19 cellular contexts compared by ENCODE assay signal in the genomic region with DNA sequence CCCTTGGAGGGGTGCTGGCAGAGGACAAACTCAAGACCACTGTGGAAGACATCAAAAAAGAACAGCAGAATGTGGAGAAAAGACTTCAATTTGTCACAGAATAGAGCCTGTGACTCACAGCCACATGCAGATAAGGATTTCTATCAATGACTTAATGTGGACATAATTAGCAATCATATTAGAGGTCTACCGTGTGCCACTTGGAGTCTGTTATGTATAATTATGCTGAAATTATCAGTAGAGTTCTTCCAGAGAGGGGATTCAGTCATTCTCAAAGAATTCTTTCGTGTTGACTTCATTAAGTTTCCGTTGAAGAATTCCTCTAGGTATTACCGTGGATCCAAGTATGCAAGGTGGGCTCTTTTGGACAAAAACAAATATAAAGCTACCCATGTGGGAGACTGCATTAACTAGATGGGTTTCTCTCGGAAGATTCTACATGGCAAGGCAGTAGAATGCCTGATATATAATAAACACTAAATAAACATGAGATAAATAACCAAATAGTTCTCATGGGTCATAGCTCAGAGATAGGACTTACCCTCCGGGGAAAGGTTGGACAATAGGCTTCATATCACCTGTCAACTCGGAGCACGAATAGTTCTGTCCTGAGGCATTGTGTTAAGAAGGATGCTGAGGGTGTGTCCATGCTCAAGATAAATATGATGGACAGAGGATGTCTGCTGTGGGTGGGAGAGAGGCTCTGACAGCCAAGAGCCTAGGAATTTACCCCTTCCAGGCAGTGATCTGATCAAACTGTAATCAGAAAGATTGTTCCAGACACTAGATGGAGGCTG.
A peak's percentile ranks its signal among the peaks of the same experiment; 100 is the strongest.
DNase-seq lines count a peak whose midpoint lies in the region; ATAC-seq, FAIRE-seq and TF ChIP-seq lines count a peak whose summit lies in the region.
"Had no signal": no experiment of that assay in that cellular context is flagged by ENCODE, and none has a peak within 500 bp of the region (broad histone marks: within the 10 kb centered on the region; RNA-seq: fewer than 3 reads in every experiment).

No MANE protein-coding gene starts in this region.

- no peak for TF ChIP-seq CTCF in PC-9 (conservative IDR thresholded peaks at IDR 0.05)
- no peak for TF ChIP-seq CTCF in bronchial epithelial cell (IDR thresholded peaks at IDR 0.05; ENCODE audit: insufficient read depth, low read length, severe bottlenecking)
- no peak for TF ChIP-seq CTCF in osteoblast (IDR thresholded peaks at IDR 0.05; ENCODE audit: extremely low read depth, low read depth, low read length)
- no peak for TF ChIP-seq CTCF in transverse colon (IDR thresholded peaks at IDR 0.05)
- TF ChIP-seq CTCF in BE2C (IDR thresholded peaks at IDR 0.05; ENCODE audit: low read depth, low read length): no peak

- no peaks in the 10 kb centered on the region for H3K79me2 ChIP-seq in GM23248 (ENCODE audit: insufficient read depth)
- H3K79me2 ChIP-seq in PC-9 (ENCODE audit: low read depth): no peaks in the 10 kb centered on the region
- no peaks in the 10 kb centered on the region for H3K79me2 ChIP-seq in osteoblast (ENCODE audit: insufficient read depth, low read length)

- no peak overlapping the region for H3K4me2 ChIP-seq in GM23248 (ENCODE audit: unreplicated experiment)
- peak overlapping the region; percentile 15; the same call in 1 of the 2 replicates for H3K4me2 ChIP-seq in PC-9
- no peak overlapping the region for H3K4me2 ChIP-seq in osteoblast (ENCODE audit: insufficient read depth, low read length)

- no peaks in the 10 kb centered on the region for H3K9me2 ChIP-seq in GM23248 (ENCODE audit: insufficient read depth)
- H3K9me2 ChIP-seq in PC-9 (ENCODE audit: insufficient read depth): no peaks in the 10 kb centered on the region

- H2AFZ ChIP-seq in GM23248 (no peak overlapping the region), PC-9 (no peak overlapping the region), osteoblast (ENCODE audit: low read length) (no peak overlapping the region)

- in situ Hi-C loops in GM23248 (cut with MboI): no loop called here
- in situ Hi-C loops in transverse colon (cut with MboI; ENCODE audit: low pct_ligation_motif_present in 1 of 4, low pct_unique_long_range_greater_than_20kb in 1 of 4, low sequenced_read_pairs in 3 of 4): no loop called here

- POLR2A ChIA-PET in PC-9 (lab: Charles Lee; ENCODE audit: unreplicated experiment): no interaction called here

- H3F3A ChIP-seq in GM23248 (ENCODE audit: insufficient read depth): peaks cover 44% of the 10 kb centered on the region
- H3F3A ChIP-seq in PC-9 (ENCODE audit: insufficient read depth, low read depth): peaks cover 45% of the 10 kb centered on the region

- H3K27me3 ChIP-seq in GM23248 (replicated peaks; ENCODE audit: insufficient read depth) (no peaks in the 10 kb centered on the region), PC-9 (ENCODE audit: insufficient read depth, low read depth) (no peaks in the 10 kb centered on the region), bronchial epithelial cell (ENCODE audit: control insufficient read depth, insufficient read depth, low read length) (no peaks in the 10 kb centered on the region), osteoblast (ENCODE audit: insufficient read depth, low read length) (no peaks in the 10 kb centered on the region), transverse colon (peaks cover 7% of the 10 kb centered on the region), BE2C (no peaks in the 10 kb centered on the region)
- H3K27me3 ChIP-seq: BLaER1 had no signal

- intact Hi-C loops in PC-9 (cut with micrococcal nuclease; ENCODE audit: unreplicated experiment) (no loop called here), transverse colon (cut with DNase I; ENCODE audit: low total_unique reads) (no loop called here)

- TF ChIP-seq POLR2A in transverse colon (IDR thresholded peaks at IDR 0.05): no peak

- no peak overlapping the region for H3K9ac ChIP-seq in GM23248
- H3K9ac ChIP-seq: BLaER1 had no signal

- no peak for TF ChIP-seq EP300 in transverse colon (IDR thresholded peaks at IDR 0.05; ENCODE audit: low read depth)

- peaks cover 57% of the 10 kb centered on the region for H3K4me1 ChIP-seq in GM23248 (ENCODE audit: insufficient read depth)
- peaks cover 84% of the 10 kb centered on the region for H3K4me1 ChIP-seq in PC-9 (replicated peaks; ENCODE audit: insufficient read depth)
- H3K4me1 ChIP-seq in osteoblast (ENCODE audit: insufficient read depth, low read length): peaks cover 49% of the 10 kb centered on the region
- peaks cover 0 to 9% (median 0%) of the 10 kb centered on the region in 4 donors for H3K4me1 ChIP-seq in transverse colon
- H3K4me1 ChIP-seq in BE2C: no peaks in the 10 kb centered on the region; the same call in 1 of the 2 replicates

- CTCF ChIA-PET in PC-9 (lab: Charles Lee): interaction anchor here (0.6 kb wide), 1 partner anchor 9 kb away, joined by 10 read pairs; no protein-coding TSS in a partner anchor

- WGBS in GM23248 (ENCODE audit: low coverage in 1 of 2, low lambda C conversion rate in 2 of 2, missing lambda C conversion rate in 2 of 2), 2 experiments: 69 to 71% methylated on average over 8 of the region's 8 CpGs
- 72 to 76% methylated on average over 6 to 8 of the region's 8 CpGs for WGBS in transverse colon (ENCODE audit: low coverage in 1 of 2), 2 donors

- no peak for FAIRE-seq in bronchial epithelial cell (lab: Jason Lieb, UNC)
- FAIRE-seq: GM12878, GM19239 had no signal

- H4K20me1 ChIP-seq in GM23248 (ENCODE audit: insufficient read depth): no peaks in the 10 kb centered on the region
- no peaks in the 10 kb centered on the region for H4K20me1 ChIP-seq in PC-9 (ENCODE audit: insufficient read depth)
- no peaks in the 10 kb centered on the region for H4K20me1 ChIP-seq in osteoblast (ENCODE audit: insufficient read depth, low read length)
- H4K20me1 ChIP-seq: BLaER1 had no signal

- no peak for ATAC-seq in GM18502 (IDR thresholded peaks at IDR 0.05; ENCODE audit: poor library complexity, unreplicated experiment)
- ATAC-seq: GM12878, HCT116, Panc1 had no signal

- H3K4me3 ChIP-seq in GM23248 (no peak overlapping the region), PC-9 (no peak overlapping the region), bronchial epithelial cell (ENCODE audit: low read depth, low read length) (no peak overlapping the region), osteoblast (ENCODE audit: insufficient read depth, low read length) (no peak overlapping the region), transverse colon (no peak overlapping the region), BE2C (ENCODE audit: low read depth, low read length) (no peak overlapping the region)
- H3K4me3 ChIP-seq: BLaER1, GM12878 had no signal

- BruUV-seq in PC-9 (replicated peaks; lab: Mats Ljungman, UMichigan): no TSS peak

- H3K36me3 ChIP-seq in GM23248 (ENCODE audit: low read depth) (no peaks in the 10 kb centered on the region), PC-9 (ENCODE audit: low read depth) (no peaks in the 10 kb centered on the region), bronchial epithelial cell (ENCODE audit: control insufficient read depth, insufficient read depth, low read length) (no peaks in the 10 kb centered on the region), osteoblast (ENCODE audit: insufficient read depth, low read length) (no peaks in the 10 kb centered on the region), transverse colon (no peaks in the 10 kb centered on the region), BE2C (no peaks in the 10 kb centered on the region)
- H3K36me3 ChIP-seq: BLaER1 had no signal

- DNase-seq in GM23248: peak; percentile 43
- DNase-seq in PC-9: peak in 1 of 2 experiments; percentile 66
- peak; percentile 67 for DNase-seq in bronchial epithelial cell (ENCODE audit: low read depth)
- DNase-seq in osteoblast (ENCODE audit: insufficient read length, low spot score, missing footprints): peak; percentile 22
- no peak for DNase-seq in transverse colon
- no peak for DNase-seq in BE2C
- DNase-seq: COR-L47, KBM-7, NCI-H1105 treated with DMSO at 0.1 percent for 48 hours, NCI-H187, NCI-H774, SHP77 had no signal

- H3K9me3 ChIP-seq in GM23248 (ENCODE audit: low read depth) (no peaks in the 10 kb centered on the region), PC-9 (ENCODE audit: insufficient read depth, low read depth) (peaks cover 4% of the 10 kb centered on the region), osteoblast (ENCODE audit: low read depth, low read length) (no peaks in the 10 kb centered on the region), transverse colon (no peaks in the 10 kb centered on the region), BE2C (no peaks in the 10 kb centered on the region)
- H3K9me3 ChIP-seq: BLaER1 had no signal

- no peak overlapping the region for H3K27ac ChIP-seq in GM23248
- H3K27ac ChIP-seq in PC-9: peak overlapping the region; percentile 49
- H3K27ac ChIP-seq in osteoblast (ENCODE audit: low read depth, low read length): no peak overlapping the region
- no peak overlapping the region for H3K27ac ChIP-seq in transverse colon
- H3K27ac ChIP-seq: BLaER1, HL-60 had no signal

Comparison
In these comparisons a context has a peak if more than half of its experiments do, and no peak if none do; other contexts are left out.
1. DNase-seq: peak in GM23248 (single experiment), bronchial epithelial cell (single experiment) and osteoblast (single experiment); none in transverse colon (single experiment) and BE2C (single experiment).